Comparison of ENCODE assay signal across 2 cellular contexts in genomic region chr11:73239111-73239521, GRCh38.
TF ChIP-seq lines count a peak whose summit lies in the region.

No MANE protein-coding gene starts in this region.

TF ChIP-seq in HEK293, 187 proteins besides CTCF, POLR2A, EP300 and RAD21:
- peak; percentile 46 for TF ChIP-seq ZFHX2 (tag by site-specific recombination; conservative IDR thresholded peaks at IDR 0.05)
- peak; percentile 58 for TF ChIP-seq EGR2 (tag by site-specific recombination; IDR thresholded peaks at IDR 0.05; ENCODE audit: low read depth)
- TF ChIP-seq ZFP69B (tag by site-specific recombination; IDR thresholded peaks at IDR 0.05): no peak

TF ChIP-seq in HepG2, 621 proteins besides CTCF, POLR2A, EP300 and RAD21:
- TF ChIP-seq SP4 (CRISPR knock-in tag; IDR thresholded peaks at IDR 0.05): no peak
- TF ChIP-seq ZNF687 (CRISPR knock-in tag; IDR thresholded peaks at IDR 0.05): 0 out of 2 replicates have a peak, but pooled peaks have one; percentile 14
TF ChIP-seq in HepG2: peak in this region for 1.
